Comparison of ENCODE assay signal across 8 cellular contexts in genomic region chr9:19184144-19184917, GRCh38. TPM values are rescaled to one million over a fixed set of nuclear protein-coding genes. Genes with fewer than 3 reads are reported as not detected.
DNase-seq lines count a peak whose midpoint lies in the region; ATAC-seq, FAIRE-seq and TF ChIP-seq lines count a peak whose summit lies in the region.

No MANE protein-coding gene starts in this region.

- no peaks in the 10 kb centered on the region for H3K79me1 ChIP-seq in IMR-90 (ENCODE audit: low read depth in 1 of 2, low read length in 2 of 2)

- no peak for FAIRE-seq in HepG2 (lab: Jason Lieb, UNC)

- ATAC-seq in GM21529 (IDR thresholded peaks at IDR 0.05; ENCODE audit: unreplicated experiment) (peak; percentile 100), IMR-90 (ENCODE audit: low read depth) (peak; percentile 96), HepG2 (peak; percentile 98)

- dilution Hi-C loops in IMR-90 (cut with HindIII; ENCODE audit: low sequenced_read_pairs, unreplicated experiment): no loop called here

- H3K36me3 Mint-ChIP-seq in Caco-2 (ENCODE audit: insufficient read depth, unreplicated experiment) (no peaks in the 10 kb centered on the region), chondrocyte (ENCODE audit: low read depth) (no peaks in the 10 kb centered on the region)

- H4K91ac ChIP-seq in IMR-90 (ENCODE audit: insufficient read depth, low read depth, low read length): peak overlapping the region; percentile 54

- no TSS peak for BruUV-seq in Caco-2 (replicated peaks; lab: Mats Ljungman, UMichigan)
- BruUV-seq in IMR-90 (replicated peaks; lab: Mats Ljungman, UMichigan): no TSS peak
- no TSS peak for BruUV-seq in HepG2 (replicated peaks; lab: Mats Ljungman, UMichigan)

- H3K4me1 Mint-ChIP-seq in Caco-2 (ENCODE audit: low read depth, unreplicated experiment) (no peaks in the 10 kb centered on the region), chondrocyte (ENCODE audit: low read depth) (peaks cover 23% of the 10 kb centered on the region)

- H3K4me1 ChIP-seq in Caco-2: peaks cover 26% of the 10 kb centered on the region
- peaks cover 13% of the 10 kb centered on the region for H3K4me1 ChIP-seq in IMR-90 (ENCODE audit: control insufficient read depth, insufficient read depth, low read length)
- H3K4me1 ChIP-seq in HepG2 (ENCODE audit: insufficient read depth, low read length): peaks cover 30% of the 10 kb centered on the region

- peak overlapping the region; percentile 84; the same call in 1 of the 2 replicates for H3K56ac ChIP-seq in IMR-90 (ENCODE audit: extremely low read depth, insufficient read depth, low read length)

- no CpG with 5 or more reads among the region's 7 CpGs for WGBS in IMR-90 (ENCODE audit: extremely low coverage in 2 of 2, insufficient read length in 1 of 2), 2 experiments
- 9% methylated on average over 7 of the region's 7 CpGs for WGBS in HepG2 (ENCODE audit: low lambda C conversion rate)

- H3K27ac Mint-ChIP-seq in Caco-2 (ENCODE audit: unreplicated experiment) (peak overlapping the region; percentile 89), chondrocyte (ENCODE audit: unreplicated experiment) (peak overlapping the region; percentile 99)

- CTCF ChIA-PET in Caco-2 (lab: Charles Lee): no interaction called here
- CTCF ChIA-PET in IMR-90 (lab: Yijun Ruan, JAX): interaction anchor here (0.6 to 1.3 kb wide), 4 partner anchors 20 to 135 kb away, joined by 3 to 7 read pairs (median 6); partner anchors contain the start of gene RRAGA
- CTCF ChIA-PET in HepG2 (lab: Yijun Ruan, JAX; ENCODE audit: low intra/inter-chr PET ratio, low total read pairs): no interaction called here

- H2BK20ac ChIP-seq in IMR-90 (ENCODE audit: low read depth, low read length): peak overlapping the region; percentile 30

- H2BK5ac ChIP-seq in IMR-90 (ENCODE audit: low read depth, low read length, poor library complexity, severe bottlenecking): peak overlapping the region; percentile 86

- H3K36me3 ChIP-seq in Caco-2 (ENCODE audit: control insufficient read depth, insufficient read depth, low read length) (no peaks in the 10 kb centered on the region), IMR-90 (ENCODE audit: control insufficient read depth, insufficient read depth, low read length) (no peaks in the 10 kb centered on the region), HepG2 (replicated peaks in 1 of 2; ENCODE audit: control insufficient read depth in 1 of 2, insufficient read depth in 2 of 2, low read length in 2 of 2) (no peaks in the 10 kb centered on the region)

- no peak for TF ChIP-seq POLR2A in IMR-90 (IDR thresholded peaks at IDR 0.05; ENCODE audit: low read depth, low read length)
- no peak for TF ChIP-seq POLR2A in HepG2 (IDR thresholded peaks at IDR 0.05; ENCODE audit: insufficient read depth in 1 of 2, low read depth in 2 of 2, low read length in 2 of 2)

- H3K27ac ChIP-seq in IMR-90 (ENCODE audit: insufficient read depth, low read length) (peak overlapping the region; percentile 97), HepG2 (ENCODE audit: extremely low read length, insufficient read depth, low read length) (peak overlapping the region; percentile 61)

- TF ChIP-seq RAD21 in IMR-90 (IDR thresholded peaks at IDR 0.05; ENCODE audit: low read length) (no peak), HepG2 (CRISPR knock-in tag; IDR thresholded peaks at IDR 0.05) (no peak)

- peak overlapping the region; percentile 57 for H3K4ac ChIP-seq in IMR-90 (ENCODE audit: low read depth, low read length)

- intact Hi-C loops in Caco-2 (cut with micrococcal nuclease; ENCODE audit: unreplicated experiment) (loop anchor here (1.0 kb wide), 2 partner anchors 18 to 46 kb away; partner anchors contain the start of gene DENND4C), IMR-90 (cut with micrococcal nuclease) (loop anchor here (1.0 to 5.0 kb wide), 2 partner anchors 46 to 198 kb away; partner anchors contain the start of genes DENND4C and RPS6), HepG2 (cut with micrococcal nuclease; ENCODE audit: unreplicated experiment) (loop anchor here (2.0 to 10.0 kb wide), 2 partner anchors 46 to 270 kb away; partner anchors contain the start of gene DENND4C)

- no peaks in the 10 kb centered on the region for H3K79me2 ChIP-seq in HepG2 (ENCODE audit: insufficient read depth, low read length)

- H3K9ac ChIP-seq in IMR-90 (ENCODE audit: low read depth, low read length): peak overlapping the region; percentile 85
- peak overlapping the region; percentile 40; the same call in 1 of the 2 replicates for H3K9ac ChIP-seq in HepG2 (ENCODE audit: insufficient read depth, low read depth, low read length)

- TF ChIP-seq CTCF in Caco-2 (IDR thresholded peaks at IDR 0.05; ENCODE audit: insufficient read depth in 1 of 2, low read depth in 1 of 2, low read length in 1 of 2, severe bottlenecking in 1 of 2, unreplicated experiment in 1 of 2) (no peak), IMR-90 (conservative IDR thresholded peaks at IDR 0.05; ENCODE audit: low read depth, low read length) (no peak), chondrocyte (IDR thresholded peaks at IDR 0.05) (peak; percentile 17), HepG2 (CRISPR knock-in tag; IDR thresholded peaks at IDR 0.05) (peak; percentile 23)

- H2AK5ac ChIP-seq in IMR-90 (ENCODE audit: low read depth, low read length): no peak overlapping the region

- peak overlapping the region; percentile 49 for H2BK120ac ChIP-seq in IMR-90 (ENCODE audit: low read depth, low read length)

- peak overlapping the region; percentile 5 for H3K23ac ChIP-seq in IMR-90 (ENCODE audit: low read depth, low read length)

- H2AFZ ChIP-seq in IMR-90 (replicated peaks; ENCODE audit: low read length, poor library complexity): peak overlapping the region; percentile 43
- no peak overlapping the region for H2AFZ ChIP-seq in HepG2 (ENCODE audit: low read length)

- peak overlapping the region; percentile 41 for H3K14ac ChIP-seq in IMR-90 (replicated peaks; ENCODE audit: low read depth, low read length)

- peak overlapping the region; percentile 67 for H3K4me2 ChIP-seq in IMR-90 (ENCODE audit: low read depth, low read length)
- H3K4me2 ChIP-seq in HepG2 (ENCODE audit: low read depth, low read length): peak overlapping the region; percentile 62

- no peaks in the 10 kb centered on the region for H3K9me3 ChIP-seq in Caco-2
- no peaks in the 10 kb centered on the region for H3K9me3 ChIP-seq in IMR-90 (ENCODE audit: control insufficient read depth, insufficient read depth, low read length)
- no peaks in the 10 kb centered on the region for H3K9me3 ChIP-seq in HepG2 (ENCODE audit: low read length)

- no peaks in the 10 kb centered on the region for H3K27me3 Mint-ChIP-seq in Caco-2 (ENCODE audit: insufficient read depth, unreplicated experiment)
- H3K27me3 Mint-ChIP-seq in chondrocyte (ENCODE audit: low read depth): no peaks in the 10 kb centered on the region

- H3K9me3 Mint-ChIP-seq in Caco-2 (ENCODE audit: unreplicated experiment) (no peaks in the 10 kb centered on the region), chondrocyte (ENCODE audit: low read depth) (no peaks in the 10 kb centered on the region)

- DNase-seq in Caco-2: peak; percentile 46 to 69
- DNase-seq in IMR-90: peak; percentile 90
- peak; percentile 52 for DNase-seq in activated CD4-positive, alpha-beta T cell treated with anti-CD3 and anti-CD28 coated beads for 1 hour
- no peak for DNase-seq in chondrocyte (ENCODE audit: low spot score)
- peak; percentile 76 for DNase-seq in HepG2 (ENCODE audit: low spot score)
- DNase-seq in stimulated activated CD4-positive, alpha-beta T cell treated with anti-CD3 and anti-CD28 coated beads, Interleukin-4, amount 100 ng/mL, for 24 hours: peak; percentile 84
- DNase-seq in NCI-H2171 (lab: John Stamatoyannopoulos, UW): no peak

- H3K27me3 ChIP-seq in Caco-2 (replicated peaks; ENCODE audit: control insufficient read depth, insufficient read depth, low read length): no peaks in the 10 kb centered on the region
- H3K27me3 ChIP-seq in IMR-90 (ENCODE audit: control insufficient read depth, insufficient read depth, low read length): no peaks in the 10 kb centered on the region
- no peaks in the 10 kb centered on the region for H3K27me3 ChIP-seq in HepG2 (ENCODE audit: control insufficient read depth in 1 of 2, insufficient read depth in 2 of 2, low read length in 2 of 2)

- in situ Hi-C loops in IMR-90 (cut with MboI; ENCODE audit: low sequenced_read_pairs): no loop called here
- in situ Hi-C loops in HepG2 (cut with HindIII; ENCODE audit: extremely low pct_ligation_motif_present, low pct_unique_long_range_greater_than_20kb): no loop called here

- TF ChIP-seq EP300 in HepG2 (IDR thresholded peaks at IDR 0.05; ENCODE audit: low read depth in 2 of 2, low read length in 2 of 2) (peak in 1 of 2 experiments; percentile 37; a peak in 1 of 4 replicates), HepG2 (CRISPR knock-in tag; IDR thresholded peaks at IDR 0.05; ENCODE audit: borderline replicate concordance) (no peak)

- peak overlapping the region; percentile 39 for H4K5ac ChIP-seq in IMR-90 (ENCODE audit: low read depth, low read length)

- H3K18ac ChIP-seq in IMR-90 (ENCODE audit: low read depth, low read length): peak overlapping the region; percentile 70

- H3K4me3 Mint-ChIP-seq in Caco-2 (ENCODE audit: unreplicated experiment): peak overlapping the region; percentile 29
- peak overlapping the region; percentile 39 for H3K4me3 Mint-ChIP-seq in chondrocyte (ENCODE audit: unreplicated experiment)

- POLR2A ChIA-PET in Caco-2 (lab: Charles Lee) (no interaction called here), IMR-90 (lab: Charles Lee; ENCODE audit: unreplicated experiment) (no interaction called here), HepG2 (lab: Yijun Ruan, JAX) (interaction anchor here (0.7 to 1.7 kb wide), 8 partner anchors 10 to 195 kb away, joined by 3 to 5 read pairs (median 3); partner anchors contain the start of genes DENND4C, RPS6 and RRAGA)

- H4K8ac ChIP-seq in IMR-90 (ENCODE audit: low read depth in 2 of 2, low read length in 2 of 2): peak overlapping the region; percentile 84 to 90

- H2BK15ac ChIP-seq in IMR-90 (ENCODE audit: low read depth, low read length): peak overlapping the region; percentile 27; the same call in 1 of the 3 replicates

- no peak overlapping the region for H2AK9ac ChIP-seq in IMR-90 (replicated peaks; ENCODE audit: low read depth, low read length, poor library complexity)

- H3K4me3 ChIP-seq in Caco-2 (ENCODE audit: low read depth, low read length) (no peak overlapping the region), IMR-90 (ENCODE audit: insufficient read depth, low read depth, low read length) (no peak overlapping the region; the same call in 1 of the 2 replicates), HepG2 (replicated peaks in 1 of 3; ENCODE audit: insufficient read depth in 1 of 3, low read depth in 2 of 3, low read length in 3 of 3) (peak overlapping the region in 1 of 3 experiments; percentile 39; a peak in 2 of 6 replicates)

- H4K20me1 ChIP-seq in IMR-90 (ENCODE audit: insufficient read depth, low read length) (no peaks in the 10 kb centered on the region), HepG2 (ENCODE audit: insufficient read depth, low read length) (no peaks in the 10 kb centered on the region)

- H3K9me1 ChIP-seq in IMR-90 (ENCODE audit: insufficient read depth, low read length): peaks cover 3% of the 10 kb centered on the region; the same call in 1 of the 2 replicates

RNA-seq across cellular contexts. Expression of gene DENND4C, which starts 46.2 kb away (rescaled TPM):
- total RNA-seq in Caco-2 (2022) (40.1 and 46.9 TPM in 2 replicates), IMR-90 (2012; rRNA removed) (32.6 and 48.0 TPM in 2 replicates), chondrocyte (27.0 to 32.8 TPM (median 27.1 TPM) in 3 replicates), HepG2 (2016; rRNA removed; fragmentation: Illumina TruSeq; extraction: Trizol) (27.2 and 37.8 TPM in 2 replicates)
- polyA plus RNA-seq in IMR-90 (2012; rRNA removed) (7.3 and 9.0 TPM in 2 replicates), HepG2 (2011; rRNA removed) (18.0 and 19.1 TPM in 2 replicates)
- 2.0 and 2.1 TPM in 2 replicates for polyA plus RNA-seq in IMR-90 (2012; cell fraction: cytosol; rRNA removed)
- 2.8 and 14.5 TPM in 2 replicates for polyA plus RNA-seq in IMR-90 (2012; cell fraction: nucleus; rRNA removed; ENCODE audit: low replicate concordance)
- 9.8 and 10.5 TPM in 2 replicates for total RNA-seq in HepG2 (2016; cell fraction: cytosol; rRNA removed; fragmentation: Illumina TruSeq; extraction: Trizol; ENCODE audit: low read depth)
- 28.0 and 37.6 TPM in 2 replicates for total RNA-seq in HepG2 (2016; cell fraction: insoluble cytoplasmic fraction; rRNA removed; fragmentation: Illumina TruSeq; extraction: Trizol)
- 9.8 and 11.7 TPM in 2 replicates for total RNA-seq in HepG2 (2016; cell fraction: membrane; rRNA removed; fragmentation: Illumina TruSeq; extraction: Trizol)
- total RNA-seq in HepG2 (2016; cell fraction: nucleus; rRNA removed; fragmentation: Illumina TruSeq; extraction: Trizol): 48.3 and 57.3 TPM in 2 replicates
- polyA plus RNA-seq in HepG2 (2011; cell fraction: cytosol; rRNA removed): 7.4 and 12.2 TPM in 2 replicates
- 14.8 and 19.2 TPM in 2 replicates for polyA plus RNA-seq in HepG2 (2011; cell fraction: nucleus; rRNA removed)
- 13.0 and 14.6 TPM in 2 replicates for polyA plus RNA-seq in HepG2 (2012)
- polyA plus RNA-seq in HepG2 (2016; cell fraction: cytosol; fragmentation: Illumina TruSeq; extraction: Trizol; ENCODE audit: low read depth): 0.53 and 0.61 TPM in 2 replicates
- 16.1 and 17.3 TPM in 2 replicates for polyA plus RNA-seq in HepG2 (2016; cell fraction: insoluble cytoplasmic fraction; fragmentation: Illumina TruSeq; extraction: Trizol; ENCODE audit: low read depth)
- 1.4 and 2.2 TPM in 2 replicates for polyA plus RNA-seq in HepG2 (2016; cell fraction: membrane; fragmentation: Illumina TruSeq; extraction: Trizol; ENCODE audit: low read depth)
- 25.6 and 26.6 TPM in 2 replicates for polyA plus RNA-seq in HepG2 (2016; cell fraction: nucleus; fragmentation: Illumina TruSeq; extraction: Trizol; ENCODE audit: insufficient read depth, low read depth)
- polyA minus RNA-seq in HepG2 (2011; rRNA and poly(A)+ RNA removed; ENCODE audit: low replicate concordance): 16.1 and 17.5 TPM in 2 replicates
- polyA minus RNA-seq in HepG2 (2011; cell fraction: cytosol; rRNA and poly(A)+ RNA removed): 24.1 and 28.7 TPM in 2 replicates
- 136 and 155 TPM in 2 replicates for polyA minus RNA-seq in HepG2 (2011; cell fraction: nucleus; rRNA and poly(A)+ RNA removed)

RNA-seq across cellular contexts. Expression of gene PLIN2, which starts 57.0 kb away (rescaled TPM):
- 57.8 and 64.2 TPM in 2 replicates for total RNA-seq in Caco-2 (2022)
- total RNA-seq in IMR-90 (2012; rRNA removed): 173 and 182 TPM in 2 replicates
- polyA plus RNA-seq in IMR-90 (2012; rRNA removed): 112 and 123 TPM in 2 replicates
- 95.9 and 96.9 TPM in 2 replicates for polyA plus RNA-seq in IMR-90 (2012; cell fraction: cytosol; rRNA removed)
- polyA plus RNA-seq in IMR-90 (2012; cell fraction: nucleus; rRNA removed; ENCODE audit: low replicate concordance): 41.1 and 51.2 TPM in 2 replicates
- total RNA-seq in chondrocyte: 20.0 to 78.4 TPM (median 71.9 TPM) in 3 replicates
- 173 and 246 TPM in 2 replicates for total RNA-seq in HepG2 (2016; rRNA removed; fragmentation: Illumina TruSeq; extraction: Trizol)
- 50.1 and 56.5 TPM in 2 replicates for total RNA-seq in HepG2 (2016; cell fraction: cytosol; rRNA removed; fragmentation: Illumina TruSeq; extraction: Trizol; ENCODE audit: low read depth)
- 166 and 239 TPM in 2 replicates for total RNA-seq in HepG2 (2016; cell fraction: insoluble cytoplasmic fraction; rRNA removed; fragmentation: Illumina TruSeq; extraction: Trizol)
- 84.9 and 96.5 TPM in 2 replicates for total RNA-seq in HepG2 (2016; cell fraction: membrane; rRNA removed; fragmentation: Illumina TruSeq; extraction: Trizol)
- 91.2 and 93.1 TPM in 2 replicates for total RNA-seq in HepG2 (2016; cell fraction: nucleus; rRNA removed; fragmentation: Illumina TruSeq; extraction: Trizol)
- polyA plus RNA-seq in HepG2 (2011; rRNA removed): 822 and 951 TPM in 2 replicates
- 1,188 and 1,378 TPM in 2 replicates for polyA plus RNA-seq in HepG2 (2011; cell fraction: cytosol; rRNA removed)
- 444 and 605 TPM in 2 replicates for polyA plus RNA-seq in HepG2 (2011; cell fraction: nucleus; rRNA removed)
- polyA plus RNA-seq in HepG2 (2012): 656 and 669 TPM in 2 replicates
- polyA plus RNA-seq in HepG2 (2016; cell fraction: cytosol; fragmentation: Illumina TruSeq; extraction: Trizol; ENCODE audit: low read depth): 43.1 and 46.9 TPM in 2 replicates
- 237 and 238 TPM in 2 replicates for polyA plus RNA-seq in HepG2 (2016; cell fraction: insoluble cytoplasmic fraction; fragmentation: Illumina TruSeq; extraction: Trizol; ENCODE audit: low read depth)
- 58.7 and 59.1 TPM in 2 replicates for polyA plus RNA-seq in HepG2 (2016; cell fraction: membrane; fragmentation: Illumina TruSeq; extraction: Trizol; ENCODE audit: low read depth)
- 110 and 124 TPM in 2 replicates for polyA plus RNA-seq in HepG2 (2016; cell fraction: nucleus; fragmentation: Illumina TruSeq; extraction: Trizol; ENCODE audit: insufficient read depth, low read depth)
- polyA minus RNA-seq in HepG2 (2011; rRNA and poly(A)+ RNA removed; ENCODE audit: low replicate concordance): 19.7 and 3,602 TPM in 2 replicates
- polyA minus RNA-seq in HepG2 (2011; cell fraction: cytosol; rRNA and poly(A)+ RNA removed): 634 and 723 TPM in 2 replicates
- polyA minus RNA-seq in HepG2 (2011; cell fraction: nucleus; rRNA and poly(A)+ RNA removed): 230 and 413 TPM in 2 replicates

Comparison
In these comparisons a context has a peak if more than half of its experiments do, and no peak if none do; other contexts are left out.
1. DNase-seq: peak in Caco-2 (2 of 2), IMR-90 (single experiment), activated CD4-positive, alpha-beta T cell treated with anti-CD3 and anti-CD28 coated beads for 1 hour (single experiment), HepG2 (single experiment) and stimulated activated CD4-positive, alpha-beta T cell treated with anti-CD3 and anti-CD28 coated beads, Interleukin-4, amount 100 ng/mL, for 24 hours (single experiment); none in chondrocyte (single experiment) and NCI-H2171 (single experiment).
2. CTCF ChIP-seq: peak in chondrocyte (single experiment) and HepG2 (single experiment); none in Caco-2 (0 of 2) and IMR-90 (single experiment).
3. Peak in every context shown above with its lines, with median percentiles within 50 percentile points of each other: ATAC-seq.